19 cellular contexts compared by ENCODE assay signal in genomic region chr2:25512707-25513106, GRCh38.
DNase-seq lines count a peak whose midpoint lies in the region; ATAC-seq and TF ChIP-seq lines count a peak whose summit lies in the region.
"Had no signal": no experiment of that assay in that cellular context is flagged by ENCODE, and none has a peak within 500 bp of the region (broad histone marks: within the 10 kb centered on the region; RNA-seq: fewer than 3 reads in every experiment).

No MANE protein-coding gene starts in this region.

- no peak overlapping the region for H3K4ac ChIP-seq in mesendoderm (ENCODE audit: low read depth, low read length)

- H3K56ac ChIP-seq in mesendoderm (ENCODE audit: low read length) = no peak overlapping the region

- no peak overlapping the region for H2BK120ac ChIP-seq in mesendoderm (ENCODE audit: low read depth, low read length)

- no peak overlapping the region for H2BK15ac ChIP-seq in mesendoderm (replicated peaks; ENCODE audit: low read depth)

- no peaks in the 10 kb centered on the region for H3K36me3 ChIP-seq in breast epithelium
- no peaks in the 10 kb centered on the region for H3K36me3 ChIP-seq in mesendoderm (ENCODE audit: control insufficient read depth, insufficient read depth, low read length)
- H3K36me3 ChIP-seq in suprapubic skin = no peaks in the 10 kb centered on the region
- H3K36me3 ChIP-seq in adrenal gland (replicated peaks in 1 of 2) = no peaks in the 10 kb centered on the region
- H3K36me3 ChIP-seq: neutrophil, right lobe of liver, upper lobe of left lung had no signal

- no peaks in the 10 kb centered on the region for H3K4me1 ChIP-seq in breast epithelium
- no peaks in the 10 kb centered on the region for H3K4me1 ChIP-seq in mesendoderm (ENCODE audit: control insufficient read depth, low read depth, low read length)
- no peaks in the 10 kb centered on the region for H3K4me1 ChIP-seq in suprapubic skin
- H3K4me1 ChIP-seq in adrenal gland (replicated peaks in 1 of 2) = no peaks in the 10 kb centered on the region
- H3K4me1 ChIP-seq: right lobe of liver had no signal

- H4K8ac ChIP-seq in mesendoderm (ENCODE audit: low read depth, low read length) = no peak overlapping the region

- no peak overlapping the region for H2BK5ac ChIP-seq in mesendoderm (ENCODE audit: low read length)

- POLR2A ChIA-PET in MCF 10A (lab: Yijun Ruan, JAX) = no interaction called here
- POLR2A ChIA-PET in WTC11 (lab: Charles Lee) = no interaction called here

- no peak overlapping the region for H3K4me3 ChIP-seq in breast epithelium
- H3K4me3 ChIP-seq in mesendoderm (ENCODE audit: low read length) = no peak overlapping the region
- H3K4me3 ChIP-seq in suprapubic skin = no peak overlapping the region
- H3K4me3 ChIP-seq in adrenal gland = no peak overlapping the region
- H3K4me3 ChIP-seq: GM23338, right lobe of liver, upper lobe of left lung had no signal

- H3K27ac ChIP-seq in breast epithelium (no peak overlapping the region), mesendoderm (ENCODE audit: low read depth, low read length) (no peak overlapping the region), suprapubic skin (no peak overlapping the region), adrenal gland (no peak overlapping the region)
- H3K27ac ChIP-seq: neutrophil, right lobe of liver, upper lobe of left lung had no signal

- no peak overlapping the region for H3K23ac ChIP-seq in mesendoderm (ENCODE audit: low read length)

- H3K36me3 Mint-ChIP-seq in MCF 10A (ENCODE audit: insufficient read depth, unreplicated experiment) (no peaks in the 10 kb centered on the region), WTC11 (peaks cover 3% of the 10 kb centered on the region; the same call in 1 of the 2 replicates)
- H3K36me3 Mint-ChIP-seq in activated naive CD4-positive, alpha-beta T cell treated with anti-CD3 and anti-CD28 coated beads, Interleukin-2, amount 50 U/mL, for 72 hours = no peaks in the 10 kb centered on the region

- H3K9me3 Mint-ChIP-seq in MCF 10A (ENCODE audit: unreplicated experiment) = no peaks in the 10 kb centered on the region
- H3K9me3 Mint-ChIP-seq in WTC11 = no peaks in the 10 kb centered on the region
- H3K9me3 Mint-ChIP-seq in activated naive CD4-positive, alpha-beta T cell treated with anti-CD3 and anti-CD28 coated beads, Interleukin-2, amount 50 U/mL, for 72 hours = no peaks in the 10 kb centered on the region
- H3K9me3 Mint-ChIP-seq: activated CD4-positive, alpha-beta T cell treated with anti-CD3 and anti-CD28 coated beads, Interleukin-2, amount 10 ng/mL, durations not matched to agents 7 days and 5 days; CD8-positive, alpha-beta memory T cell; GM23338; T-helper 1 cell treated with Interleukin-12 subunit alpha and Interleukin-12 subunit beta and Interleukin-4 antibody, amounts not matched to agents 30 μg/mL and 1 μg/mL, for 36 hours had no signal

- BruUV-seq in MCF 10A (replicated peaks; lab: Mats Ljungman, UMichigan) = no TSS peak

- no peak overlapping the region for H3K4me3 Mint-ChIP-seq in MCF 10A (ENCODE audit: unreplicated experiment)
- H3K4me3 Mint-ChIP-seq in WTC11 = no peak overlapping the region
- H3K4me3 Mint-ChIP-seq: activated CD4-positive, alpha-beta T cell treated with anti-CD3 and anti-CD28 coated beads, Interleukin-2, amount 10 ng/mL, durations not matched to agents 7 days and 5 days; CD8-positive, alpha-beta memory T cell; GM23338; T-helper 1 cell treated with Interleukin-12 subunit alpha and Interleukin-12 subunit beta and Interleukin-4 antibody, amounts not matched to agents 30 μg/mL and 1 μg/mL, for 36 hours had no signal

- no peak overlapping the region for H3K4me2 ChIP-seq in mesendoderm (ENCODE audit: low read length)
- H3K4me2 ChIP-seq: GM23338 had no signal

- H3K9me3 ChIP-seq in breast epithelium (no peaks in the 10 kb centered on the region), suprapubic skin (no peaks in the 10 kb centered on the region), adrenal gland (replicated peaks in 1 of 3) (no peaks in the 10 kb centered on the region)
- H3K9me3 ChIP-seq: neutrophil, right lobe of liver, upper lobe of left lung had no signal

- H3K27me3 Mint-ChIP-seq in MCF 10A (ENCODE audit: insufficient read depth, unreplicated experiment) = no peaks in the 10 kb centered on the region
- no peaks in the 10 kb centered on the region for H3K27me3 Mint-ChIP-seq in WTC11 (ENCODE audit: low read depth)
- H3K27me3 Mint-ChIP-seq: activated CD4-positive, alpha-beta T cell treated with anti-CD3 and anti-CD28 coated beads, Interleukin-2, amount 10 ng/mL, durations not matched to agents 7 days and 5 days; CD8-positive, alpha-beta memory T cell had no signal

- H2AK5ac ChIP-seq in mesendoderm (ENCODE audit: low read length) = no peak overlapping the region

- H3K27ac Mint-ChIP-seq in MCF 10A (ENCODE audit: low read depth, unreplicated experiment) (peak overlapping the region; percentile 10), WTC11 (0 out of 2 replicates have a peak overlapping the region, but pooled peaks have one; percentile 52)
- peak overlapping the region in 1 of 2 donors; percentile 0 for H3K27ac Mint-ChIP-seq in activated naive CD4-positive, alpha-beta T cell treated with anti-CD3 and anti-CD28 coated beads, Interleukin-2, amount 50 U/mL, for 72 hours
- H3K27ac Mint-ChIP-seq: activated CD4-positive, alpha-beta T cell treated with anti-CD3 and anti-CD28 coated beads, Interleukin-2, amount 10 ng/mL, durations not matched to agents 7 days and 5 days; GM23338; T-helper 1 cell treated with Interleukin-12 subunit alpha and Interleukin-12 subunit beta and Interleukin-4 antibody, amounts not matched to agents 30 μg/mL and 1 μg/mL, for 36 hours had no signal

- no peak overlapping the region for H3K18ac ChIP-seq in mesendoderm (ENCODE audit: low read length)

- H3K4me1 Mint-ChIP-seq in MCF 10A (ENCODE audit: insufficient read depth, unreplicated experiment) (peaks cover 29% of the 10 kb centered on the region), WTC11 (peaks cover 8% of the 10 kb centered on the region)

- WGBS in mesendoderm (ENCODE audit: extremely low coverage, insufficient coverage, low lambda C conversion rate) = no CpG with 5 or more reads among the region's 3 CpGs
- WGBS in suprapubic skin = 63% methylated on average over 3 of the region's 3 CpGs
- WGBS in adrenal gland, 4 donors = 49 to 63% (median 55%) methylated on average over 3 of the region's 3 CpGs

- H3K79me2 ChIP-seq in mesendoderm (ENCODE audit: control insufficient read depth, insufficient read depth, low read length) = no peaks in the 10 kb centered on the region

- no peaks in the 10 kb centered on the region for H3K79me1 ChIP-seq in mesendoderm (ENCODE audit: low read length)

- H4K5ac ChIP-seq in mesendoderm (ENCODE audit: low read length) = no peak overlapping the region

- no peak for TF ChIP-seq EP300 in suprapubic skin (IDR thresholded peaks at IDR 0.05)

- TF ChIP-seq CTCF in MCF 10A (IDR thresholded peaks at IDR 0.05; ENCODE audit: unreplicated experiment) = no peak
- TF ChIP-seq CTCF in breast epithelium (IDR thresholded peaks at IDR 0.05) = no peak
- no peak for TF ChIP-seq CTCF in WTC11 (IDR thresholded peaks at IDR 0.05)
- no peak for TF ChIP-seq CTCF in suprapubic skin (IDR thresholded peaks at IDR 0.05)
- TF ChIP-seq CTCF in adrenal gland (IDR thresholded peaks at IDR 0.05) = no peak

- ATAC-seq in WTC11 (no peak), GM18873 (IDR thresholded peaks at IDR 0.05; ENCODE audit: low FRiP score, unreplicated experiment) (no peak)
- ATAC-seq in activated naive CD4-positive, alpha-beta T cell treated with anti-CD3 and anti-CD28 coated beads, Interleukin-2, amount 50 U/mL, for 72 hours = no peak
- ATAC-seq: GM23338, right lobe of liver had no signal

- no peak for DNase-seq in MCF 10A (ENCODE audit: unreplicated experiment)
- no peak for DNase-seq in breast epithelium (ENCODE audit: low spot score in 2 of 2)
- no peak for DNase-seq in WTC11 (ENCODE audit: low spot score)
- peak; percentile 38 for DNase-seq in mesendoderm
- no peak for DNase-seq in activated naive CD4-positive, alpha-beta T cell treated with anti-CD3 and anti-CD28 coated beads, Interleukin-2, amount 50 U/mL, for 72 hours (ENCODE audit: low spot score in 2 of 2)
- DNase-seq in suprapubic skin (ENCODE audit: low spot score in 2 of 2) = no peak
- DNase-seq in adrenal gland = no peak
- DNase-seq: activated CD4-positive, alpha-beta T cell treated with anti-CD3 and anti-CD28 coated beads, Interleukin-2, amount 10 ng/mL, durations not matched to agents 7 days and 5 days; activated T-cell treated with anti-CD3 and anti-CD28 coated beads, Interleukin-2, amount 50 U/mL, for 1 hour; amygdala; CD8-positive, alpha-beta memory T cell; NCI-H1694 treated with DMSO at 0.1 percent for 48 hours; right lobe of liver; stimulated activated CD4-positive, alpha-beta T cell treated with anti-CD3 and anti-CD28 coated beads, Interleukin-4, amount 100 ng/mL, for 24 hours; upper lobe of left lung had no signal

- intact Hi-C loops in MCF 10A (cut with micrococcal nuclease) = no loop called here
- intact Hi-C loops in breast epithelium (cut with DNase I; ENCODE audit: low total_unique reads) = no loop called here
- intact Hi-C loops in adrenal gland (cut with DNase I) = no loop called here

- no peak overlapping the region for H3K9ac ChIP-seq in mesendoderm (ENCODE audit: low read length)

- no peak for TF ChIP-seq POLR2A in breast epithelium (IDR thresholded peaks at IDR 0.05)
- TF ChIP-seq POLR2A in suprapubic skin (IDR thresholded peaks at IDR 0.05) = no peak
- no peak for TF ChIP-seq POLR2A in adrenal gland (IDR thresholded peaks at IDR 0.05)

- CTCF ChIA-PET in MCF 10A (lab: Yijun Ruan, JAX) = interaction anchor here (0.6 kb wide), 1 partner anchor 8 kb away, joined by 3 read pairs; no protein-coding TSS in a partner anchor
- CTCF ChIA-PET in WTC11 (lab: Charles Lee) = interaction anchor here (1.9 kb wide), 1 partner anchor 151 kb away, joined by 6 read pairs; no protein-coding TSS in a partner anchor

- no peaks in the 10 kb centered on the region for H3K27me3 ChIP-seq in breast epithelium
- no peaks in the 10 kb centered on the region for H3K27me3 ChIP-seq in mesendoderm (ENCODE audit: insufficient read depth, low read length, poor library complexity)
- no peaks in the 10 kb centered on the region for H3K27me3 ChIP-seq in suprapubic skin
- no peaks in the 10 kb centered on the region for H3K27me3 ChIP-seq in adrenal gland
- H3K27me3 ChIP-seq: neutrophil, right lobe of liver, upper lobe of left lung had no signal

TF ChIP-seq in WTC11, 78 proteins besides CTCF, POLR2A, EP300 and RAD21 (continues in another document):
- no peak for TF ChIP-seq PREB (CRISPR knock-in tag; IDR thresholded peaks at IDR 0.05; ENCODE audit: borderline replicate concordance)
- no peak for TF ChIP-seq ZNF396 (CRISPR knock-in tag; IDR thresholded peaks at IDR 0.05; ENCODE audit: borderline replicate concordance)
- TF ChIP-seq FOXP1 (CRISPR knock-in tag; IDR thresholded peaks at IDR 0.05; ENCODE audit: borderline replicate concordance) = no peak
